Comparison of ENCODE assay signal across 8 cellular contexts in the genomic region with DNA sequence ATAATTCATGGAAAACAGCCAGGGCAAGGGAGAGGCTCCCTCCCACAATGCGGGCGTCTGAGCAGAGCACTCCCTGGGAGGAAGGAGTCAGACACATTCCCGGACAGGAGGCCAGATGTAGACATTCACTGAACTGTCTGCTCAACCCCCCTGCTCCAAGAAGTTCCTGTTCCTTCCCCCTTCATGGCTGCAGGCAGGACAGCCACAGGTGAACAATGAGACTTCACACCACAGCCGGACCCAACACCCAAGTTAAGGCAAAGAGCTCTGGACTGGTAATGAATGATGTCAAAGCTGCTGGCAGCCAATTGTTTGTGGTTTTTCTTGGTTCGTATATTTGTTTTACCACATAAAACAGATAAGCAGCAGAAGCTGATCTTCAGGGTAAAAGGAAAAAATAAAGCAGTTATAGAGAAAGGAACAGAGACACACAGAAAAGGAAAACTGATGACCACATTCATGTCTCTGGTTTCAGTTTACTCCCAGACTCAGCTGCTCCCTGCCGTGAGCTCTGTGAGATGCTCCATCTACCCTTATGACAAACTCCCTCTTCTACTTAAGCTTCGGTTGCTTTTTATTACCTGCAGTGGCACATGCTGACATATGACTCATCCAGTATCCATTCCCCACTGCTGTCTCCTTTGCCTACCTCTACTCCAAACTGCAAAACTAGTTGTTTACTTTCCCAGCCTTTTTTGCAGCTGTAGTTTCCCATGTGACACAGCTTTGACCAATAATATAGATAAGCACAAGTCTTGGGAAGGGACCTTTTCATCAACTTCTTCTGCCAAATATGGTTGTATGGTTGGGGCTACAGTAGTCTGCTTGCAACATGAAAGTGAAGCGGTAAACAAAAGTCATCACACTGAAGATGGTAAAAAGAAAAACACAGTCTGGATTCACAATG. TPM values are rescaled to one million over a fixed set of nuclear protein-coding genes. Genes with fewer than 3 reads are reported as not detected.
DNase-seq lines count a peak whose midpoint lies in the region; ATAC-seq and TF ChIP-seq lines count a peak whose summit lies in the region.

No MANE protein-coding gene starts in this region.

- TF ChIP-seq CTCF in chondrocyte (IDR thresholded peaks at IDR 0.05) (no peak), omental fat pad (IDR thresholded peaks at IDR 0.05) (no peak), neural progenitor cell (IDR thresholded peaks at IDR 0.05) (no peak)

- H3K4me1 Mint-ChIP-seq in chondrocyte (ENCODE audit: low read depth) (peaks cover 59% of the 10 kb centered on the region), neural progenitor cell (peaks cover 3% of the 10 kb centered on the region)

- no peaks in the 10 kb centered on the region for H3K36me3 ChIP-seq in neural progenitor cell

- no peaks in the 10 kb centered on the region for H3K4me1 ChIP-seq in neural progenitor cell

- peak; percentile 63 for ATAC-seq in omental fat pad (ENCODE audit: low FRiP score)

- H2AFZ ChIP-seq in neural progenitor cell (replicated peaks): no peak overlapping the region

- H4K20me1 ChIP-seq in neural progenitor cell (ENCODE audit: low read depth): no peaks in the 10 kb centered on the region

- H3K9me3 Mint-ChIP-seq in chondrocyte (ENCODE audit: low read depth): no peaks in the 10 kb centered on the region
- H3K9me3 Mint-ChIP-seq in neural progenitor cell: no peaks in the 10 kb centered on the region

- H3K36me3 Mint-ChIP-seq in chondrocyte (ENCODE audit: low read depth): peaks cover 32% of the 10 kb centered on the region
- peaks cover 32% of the 10 kb centered on the region for H3K36me3 Mint-ChIP-seq in neural progenitor cell

- H3K4me3 Mint-ChIP-seq in chondrocyte (ENCODE audit: unreplicated experiment): peak overlapping the region; percentile 55
- no peak overlapping the region for H3K4me3 Mint-ChIP-seq in neural progenitor cell

- H3K9me3 ChIP-seq in neural progenitor cell (ENCODE audit: low read depth): no peaks in the 10 kb centered on the region

- H3K27me3 Mint-ChIP-seq in chondrocyte (ENCODE audit: low read depth) (no peaks in the 10 kb centered on the region), neural progenitor cell (ENCODE audit: insufficient read depth, low read depth) (peaks cover 2% of the 10 kb centered on the region)

- no peak overlapping the region for H3K4me2 ChIP-seq in neural progenitor cell

- H3K27me3 ChIP-seq in neural progenitor cell: no peaks in the 10 kb centered on the region

- H3K9ac ChIP-seq in neural progenitor cell: no peak overlapping the region

- no peaks in the 10 kb centered on the region for H3F3A ChIP-seq in neural progenitor cell (ENCODE audit: low read depth)

- H3K27ac ChIP-seq in neural progenitor cell: no peak overlapping the region

- H3K27ac Mint-ChIP-seq in chondrocyte (ENCODE audit: unreplicated experiment) (peak overlapping the region; percentile 96), neural progenitor cell (no peak overlapping the region)

- H3K79me2 ChIP-seq in neural progenitor cell (ENCODE audit: low read depth): no peaks in the 10 kb centered on the region

- DNase-seq in stimulated activated CD4-positive, alpha-beta T cell treated with anti-CD3 and anti-CD28 coated beads, Interleukin-4, amount 100 ng/mL, for 24 hours: peak; percentile 8
- no peak for DNase-seq in stimulated activated CD4-positive, alpha-beta T cell treated with anti-CD3 and anti-CD28 coated beads, Interleukin-4, amount 100 ng/mL, for 1 hour
- DNase-seq in NCI-H226 (peak; percentile 96), chondrocyte (ENCODE audit: low spot score) (no peak), omental fat pad (ENCODE audit: low spot score) (no peak), neural progenitor cell (ENCODE audit: low spot score) (no peak), GF-D8 (lab: John Stamatoyannopoulos, UW) (no peak)
- DNase-seq in activated effector memory CD4-positive, alpha-beta T cell treated with anti-CD3 and anti-CD28 coated beads, Interleukin-2, amount 50 U/mL, for 16 hours: no peak

- no peak overlapping the region for H3K4me3 ChIP-seq in neural progenitor cell

RNA-seq across cellular contexts. Expression of a gene that starts 33.1 kb away (rescaled TPM):
- 23.0 to 42.1 TPM (median 25.5 TPM) in 3 replicates for total RNA-seq in chondrocyte
- 10 to 100 TPM; 14.6 to 38.7 (median 30.0) TPM for total RNA-seq in omental fat pad
- total RNA-seq in neural progenitor cell (ENCODE audit: low replicate concordance): 10.4 and 38.4 TPM in 2 replicates

RNA-seq across cellular contexts. Expression of a gene that starts 49.9 kb away (rescaled TPM):
- total RNA-seq in chondrocyte (not detected in 3 replicates), omental fat pad (not detected), neural progenitor cell (ENCODE audit: low replicate concordance) (not detected in 2 replicates)

Comparison
In these comparisons a context has a peak if more than half of its experiments do, and no peak if none do; other contexts are left out.
1. DNase-seq: peak in stimulated activated CD4-positive, alpha-beta T cell treated with anti-CD3 and anti-CD28 coated beads, Interleukin-4, amount 100 ng/mL, for 24 hours (single experiment) and NCI-H226 (single experiment); none in stimulated activated CD4-positive, alpha-beta T cell treated with anti-CD3 and anti-CD28 coated beads, Interleukin-4, amount 100 ng/mL, for 1 hour (single experiment), chondrocyte (single experiment), omental fat pad (single experiment), neural progenitor cell (single experiment), activated effector memory CD4-positive, alpha-beta T cell treated with anti-CD3 and anti-CD28 coated beads, Interleukin-2, amount 50 U/mL, for 16 hours (single experiment) and GF-D8 (single experiment).